Comparison of ENCODE assay signal across 1 cellular context in the genomic region with DNA sequence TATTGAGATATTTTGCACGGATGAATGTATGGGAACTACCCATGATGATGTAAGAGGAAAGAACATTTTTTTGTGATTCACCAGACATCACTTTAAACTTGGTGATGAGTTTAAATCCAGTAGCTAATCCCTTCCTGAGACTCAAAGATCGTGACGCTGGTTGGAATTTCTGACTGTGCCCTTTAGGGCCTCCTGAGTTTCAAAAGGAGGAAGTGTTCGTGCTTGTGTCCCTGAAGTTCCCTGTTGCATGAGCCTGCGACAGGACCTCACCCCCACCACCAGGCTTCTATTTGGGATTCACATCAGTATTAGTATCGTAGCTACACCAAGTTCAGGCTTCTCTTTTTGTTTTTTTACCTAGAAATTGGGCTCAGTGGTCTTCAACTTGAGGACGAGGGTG.
A peak's percentile ranks its signal among the peaks of the same experiment; 100 is the strongest.
TF ChIP-seq lines count a peak whose summit lies in the region.

No MANE protein-coding gene starts in this region.

TF ChIP-seq in GM12891, 5 proteins besides CTCF, POLR2A, EP300 and RAD21:
- TF ChIP-seq SPI1 (IDR thresholded peaks at IDR 0.05; ENCODE audit: low read depth, low read length) (peak; percentile 42; the same call in 1 of the 2 replicates), PAX5 (IDR thresholded peaks at IDR 0.05; ENCODE audit: insufficient read depth, low read length, severe bottlenecking) (no peak), TAF1 (IDR thresholded peaks at IDR 0.05; ENCODE audit: low read depth, low read length) (no peak)
